ENCODE assay signal across 21 cellular contexts in genomic region chr7:101995121-101995520, GRCh38.
"Had no signal": no experiment of that assay in that cellular context is flagged by ENCODE, and none has a peak within 500 bp of the region (broad histone marks: within the 10 kb centered on the region; RNA-seq: fewer than 3 reads in every experiment).

No MANE protein-coding gene starts in this region.

- H3K9me3 Mint-ChIP-seq: activated naive CD8-positive, alpha-beta T cell treated with anti-CD3 and anti-CD28 coated beads, Interleukin-2, amount 10 ng/mL, durations not matched to agents 7 days and 5 days; brain; natural killer cell treated with Interleukin-12 subunit alpha and Interleukin-12 subunit beta and Interleukin-15 and Interleukin-18, amount 100 ng/mL, for 72 hours; stimulated activated memory B cell treated with anti-CD40 and anti-IgM and Interleukin-4, amounts not matched to agents 10 μg/mL and 1 μg/mL and 100 μg/mL, for 72 hours had no signal

- H2AFZ ChIP-seq: hepatocyte had no signal

- H3K4me3 Mint-ChIP-seq: activated naive CD8-positive, alpha-beta T cell treated with anti-CD3 and anti-CD28 coated beads, Interleukin-2, amount 10 ng/mL, durations not matched to agents 7 days and 5 days; brain; natural killer cell treated with Interleukin-12 subunit alpha and Interleukin-12 subunit beta and Interleukin-15 and Interleukin-18, amount 100 ng/mL, for 72 hours; stimulated activated memory B cell treated with anti-CD40 and anti-IgM and Interleukin-4, amounts not matched to agents 10 μg/mL and 1 μg/mL and 100 μg/mL, for 72 hours had no signal

- H3K27me3 Mint-ChIP-seq: activated naive CD8-positive, alpha-beta T cell treated with anti-CD3 and anti-CD28 coated beads, Interleukin-2, amount 10 ng/mL, durations not matched to agents 7 days and 5 days; brain; natural killer cell treated with Interleukin-12 subunit alpha and Interleukin-12 subunit beta and Interleukin-15 and Interleukin-18, amount 100 ng/mL, for 72 hours; progenitor cell of endocrine pancreas; stimulated activated memory B cell treated with anti-CD40 and anti-IgM and Interleukin-4, amounts not matched to agents 10 μg/mL and 1 μg/mL and 100 μg/mL, for 72 hours had no signal

- H3K27ac ChIP-seq: coronary artery, esophagus muscularis mucosa, hepatocyte, right atrium auricular region had no signal

- H3K27me3 ChIP-seq: esophagus muscularis mucosa, hepatocyte, right atrium auricular region had no signal

- H3K27ac Mint-ChIP-seq: activated naive CD8-positive, alpha-beta T cell treated with anti-CD3 and anti-CD28 coated beads, Interleukin-2, amount 10 ng/mL, durations not matched to agents 7 days and 5 days; brain; natural killer cell treated with Interleukin-12 subunit alpha and Interleukin-12 subunit beta and Interleukin-15 and Interleukin-18, amount 100 ng/mL, for 72 hours; progenitor cell of endocrine pancreas; stimulated activated memory B cell treated with anti-CD40 and anti-IgM and Interleukin-4, amounts not matched to agents 10 μg/mL and 1 μg/mL and 100 μg/mL, for 72 hours had no signal

- H3K36me3 ChIP-seq: esophagus muscularis mucosa, right atrium auricular region had no signal

- H3K4me3 ChIP-seq: coronary artery, esophagus muscularis mucosa, hepatocyte, right atrium auricular region had no signal

- DNase-seq: activated CD4-positive, alpha-beta T cell treated with anti-CD3 and anti-CD28 coated beads, Interleukin-2, amount 50 U/mL, for 1 hour; activated CD8-positive, alpha-beta memory T cell treated with anti-CD3 and anti-CD28 coated beads for 24 hours; activated naive CD4-positive, alpha-beta T cell; activated naive CD8-positive, alpha-beta T cell treated with anti-CD3 and anti-CD28 coated beads, Interleukin-2, amount 10 ng/mL, durations not matched to agents 7 days and 5 days; central memory CD4-positive, alpha-beta T cell; kidney glomerular epithelial cell; left ventricle myocardium superior; mesenchymal stem cell; nucleus accumbens; stimulated activated CD4-positive, alpha-beta T cell treated with anti-CD3 and anti-CD28 coated beads, Interleukin-2, amount 100 ng/mL, for 48 hours; trophoblast cell had no signal

- H3K9me3 ChIP-seq: esophagus muscularis mucosa, right atrium auricular region had no signal

- H3K36me3 Mint-ChIP-seq: activated naive CD8-positive, alpha-beta T cell treated with anti-CD3 and anti-CD28 coated beads, Interleukin-2, amount 10 ng/mL, durations not matched to agents 7 days and 5 days; brain; natural killer cell treated with Interleukin-12 subunit alpha and Interleukin-12 subunit beta and Interleukin-15 and Interleukin-18, amount 100 ng/mL, for 72 hours had no signal

- H3K4me2 ChIP-seq: hepatocyte had no signal

- ATAC-seq: activated CD4-positive, CD25-positive, alpha-beta regulatory T cell treated with anti-CD3 and anti-CD28 coated beads, Interleukin-2, amount 50 U/mL, for 24 hours; left ventricle myocardium superior; natural killer cell treated with Interleukin-12 subunit alpha and Interleukin-12 subunit beta and Interleukin-15 and Interleukin-18, amount 100 ng/mL, for 72 hours; stimulated activated memory B cell treated with anti-CD40 and anti-IgM and Interleukin-4, amounts not matched to agents 10 μg/mL and 1 μg/mL and 100 μg/mL, for 72 hours had no signal

- FAIRE-seq: TTC549 had no signal
